ENCODE assay signal across 18 cellular contexts in genomic region chr1:108826081-108826635, GRCh38. TPM values are rescaled to one million over a fixed set of nuclear protein-coding genes. Genes with fewer than 3 reads are reported as not detected.
"Had no signal": no experiment of that assay in that cellular context is flagged by ENCODE, and none has a peak within 500 bp of the region (broad histone marks: within the 10 kb centered on the region; RNA-seq: fewer than 3 reads in every experiment).

No MANE protein-coding gene starts in this region.

- H3K27me3 ChIP-seq: tibial nerve had no signal

- H3K9me3 ChIP-seq: tibial nerve had no signal

- H3K4me3 ChIP-seq: coronary artery, lung, tibial nerve had no signal

- H3K36me3 ChIP-seq: tibial nerve had no signal

- ATAC-seq: activated T-cell treated with anti-CD3 and anti-CD28 coated beads, Interleukin-2, amount 50 U/mL, for 4 hours; left lobe of liver; natural killer cell treated with Interleukin-12 subunit alpha and Interleukin-12 subunit beta and Interleukin-15 and Interleukin-18, amount 100 ng/mL, for 72 hours had no signal

- H3K27ac ChIP-seq: coronary artery, VCaP had no signal

- DNase-seq: activated CD4-positive, alpha-beta T cell treated with anti-CD3 and anti-CD28 coated beads, Interleukin-2, amount 50 U/mL, for 1 hour; activated CD4-positive, CD25-positive, alpha-beta regulatory T cell treated with anti-CD3 and anti-CD28 coated beads, Interleukin-2, amount 50 U/mL, for 72 hours; activated CD8-positive, alpha-beta memory T cell treated with anti-CD3 and anti-CD28 coated beads, Interleukin-2, amount 50 U/mL, for 4 hours; activated naive CD4-positive, alpha-beta T cell treated with anti-CD3 and anti-CD28 coated beads, Interleukin-2, amount 10 ng/mL, durations not matched to agents 7 days and 5 days; activated T-cell treated with anti-CD3 and anti-CD28 coated beads, Interleukin-2, amount 50 U/mL, for 4 hours; aorta; foreskin melanocyte; kidney; retina; stimulated activated naive CD4-positive, alpha-beta T cell treated with Interleukin-2 at 50 U/mL for 16 hours; SW 1271; T-helper 2 cell had no signal

RNA-seq across cellular contexts. Expression of gene AKNAD1, which starts 30.7 kb away (rescaled TPM):
- polyA plus RNA-seq: aorta had no signal
